ENCODE assay signal across 25 cellular contexts in the genomic region with DNA sequence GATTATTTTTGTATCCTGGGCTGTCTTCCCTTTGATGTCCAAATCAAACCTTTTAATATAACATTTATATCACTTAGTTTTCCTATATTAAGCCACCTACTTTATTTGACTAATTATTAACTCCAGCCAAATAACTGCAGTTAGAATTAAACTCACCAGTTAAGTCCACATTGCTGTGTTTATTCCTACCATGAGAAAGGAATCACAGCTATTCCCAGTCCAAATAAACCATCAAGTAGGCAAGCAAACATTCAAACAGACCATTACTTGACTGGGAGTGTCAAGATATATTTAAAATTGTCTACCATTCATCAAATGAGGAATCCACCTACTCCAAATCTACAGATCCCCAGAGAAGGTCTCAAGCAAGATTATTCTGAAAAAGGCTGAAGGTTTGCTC.
"Had no signal": no experiment of that assay in that cellular context is flagged by ENCODE, and none has a peak within 500 bp of the region (broad histone marks: within the 10 kb centered on the region; RNA-seq: fewer than 3 reads in every experiment).

No MANE protein-coding gene starts in this region.

- H2AFZ ChIP-seq: neural progenitor cell had no signal

- H3K4me1 ChIP-seq: gastrocnemius medialis, lower lobe of right lung, neural progenitor cell, prostate gland, transverse colon had no signal

- H3K27me3 Mint-ChIP-seq: memory B cell had no signal

- H3K27ac Mint-ChIP-seq: memory B cell; natural killer cell treated with Interleukin-12 subunit alpha and Interleukin-12 subunit beta and Interleukin-15 and Interleukin-18, amount 100 ng/mL, for 72 hours; neural progenitor cell had no signal

- H3K27me3 ChIP-seq: dorsolateral prefrontal cortex, gastrocnemius medialis, heart right ventricle, neural progenitor cell, pancreas, sigmoid colon, stomach, transverse colon had no signal

- H3K36me3 Mint-ChIP-seq: memory B cell; natural killer cell treated with Interleukin-12 subunit alpha and Interleukin-12 subunit beta and Interleukin-15 and Interleukin-18, amount 100 ng/mL, for 72 hours; neural progenitor cell had no signal

- H3K9ac ChIP-seq: neural progenitor cell had no signal

- H3K27ac ChIP-seq: gastrocnemius medialis, lower lobe of right lung, neural progenitor cell, pancreas, prostate gland, sigmoid colon, skin epidermis, stomach, thoracic aorta, transverse colon had no signal

- ATAC-seq: esophagus mucosa; gastrocnemius medialis; heart right ventricle; natural killer cell treated with Interleukin-12 subunit alpha and Interleukin-12 subunit beta and Interleukin-15 and Interleukin-18, amount 100 ng/mL, for 72 hours had no signal

- H3K4me2 ChIP-seq: neural progenitor cell had no signal

- H3K9me3 ChIP-seq: gastrocnemius medialis, heart right ventricle, lower lobe of right lung, pancreas, prostate gland, sigmoid colon, stomach, thoracic aorta, transverse colon had no signal

- DNase-seq: cortex of kidney; dorsolateral prefrontal cortex; effector CD8-positive, alpha-beta T cell; gastrocnemius medialis; heart right ventricle; hypothalamus; kidney glomerular epithelial cell; lower lobe of right lung; midbrain; nucleus accumbens; pancreas; retina; sigmoid colon; stimulated activated CD4-positive, alpha-beta T cell treated with anti-CD3 and anti-CD28 coated beads, Interleukin-2, amount 100 ng/mL, for 24 hours; stimulated activated naive CD4-positive, alpha-beta T cell; stomach; substantia nigra; transverse colon had no signal

- H3K4me3 ChIP-seq: dorsolateral prefrontal cortex, gastrocnemius medialis, heart right ventricle, lower lobe of right lung, neural progenitor cell, pancreas, prostate gland, sigmoid colon, skin epidermis, stomach, thoracic aorta, transverse colon had no signal

- H3K4me3 Mint-ChIP-seq: memory B cell; natural killer cell treated with Interleukin-12 subunit alpha and Interleukin-12 subunit beta and Interleukin-15 and Interleukin-18, amount 100 ng/mL, for 72 hours; neural progenitor cell had no signal

- H3K9me3 Mint-ChIP-seq: memory B cell, neural progenitor cell had no signal

- H3K36me3 ChIP-seq: gastrocnemius medialis, lower lobe of right lung, neural progenitor cell, pancreas, prostate gland, sigmoid colon, stomach, thoracic aorta, transverse colon had no signal
